Comparison of ENCODE assay signal across 20 cellular contexts in genomic region chr2:100283724-100284501, GRCh38. TPM values are rescaled to one million over a fixed set of nuclear protein-coding genes. Genes with fewer than 3 reads are reported as not detected.
A peak's percentile ranks its signal among the peaks of the same experiment; 100 is the strongest.
DNase-seq lines count a peak whose midpoint lies in the region; ATAC-seq, FAIRE-seq and TF ChIP-seq lines count a peak whose summit lies in the region.
"Had no signal": no experiment of that assay in that cellular context is flagged by ENCODE, and none has a peak within 500 bp of the region (broad histone marks: within the 10 kb centered on the region; RNA-seq: fewer than 3 reads in every experiment).

No MANE protein-coding gene starts in this region.

- no peak for TF ChIP-seq RAD21 in H1 (IDR thresholded peaks at IDR 0.05 in 1 of 2, conservative IDR thresholded peaks at IDR 0.05 in 1 of 2; ENCODE audit: low read depth in 2 of 2, low read length in 2 of 2)

- peaks cover 27% of the 10 kb centered on the region for H3K27me3 Mint-ChIP-seq in activated CD4-positive, alpha-beta T cell treated with anti-CD3 and anti-CD28 coated beads, Interleukin-2, amount 10 ng/mL, durations not matched to agents 7 days and 5 days
- H3K27me3 Mint-ChIP-seq: type B pancreatic cell had no signal

- no peak overlapping the region for H3K4me3 Mint-ChIP-seq in activated CD4-positive, alpha-beta T cell treated with anti-CD3 and anti-CD28 coated beads, Interleukin-2, amount 10 ng/mL, durations not matched to agents 7 days and 5 days
- H3K4me3 Mint-ChIP-seq: activated T-helper 1 cell treated with anti-CD3 and anti-CD28 coated beads, Interleukin-12 subunit alpha, Interleukin-12 subunit beta, Interleukin-2, Interleukin-4 antibody, amounts not matched to agents 30 ng/mL and 10 ng/mL and 1 ng/mL, durations not matched to agents 14 hours and 24 hours and 36 hours; type B pancreatic cell had no signal

- no peak overlapping the region for H4K91ac ChIP-seq in H1 (replicated peaks; ENCODE audit: insufficient read length, low read length)

- no peaks in the 10 kb centered on the region for H3K9me3 ChIP-seq in H1 (ENCODE audit: insufficient read depth in 2 of 2, low read depth in 1 of 2, low read length in 1 of 2)
- no peaks in the 10 kb centered on the region for H3K9me3 ChIP-seq in osteoblast (ENCODE audit: low read depth, low read length)
- no peaks in the 10 kb centered on the region for H3K9me3 ChIP-seq in upper lobe of right lung
- H3K9me3 ChIP-seq: lower lobe of right lung, SJSA1 had no signal

- no peaks in the 10 kb centered on the region for H3K9me3 Mint-ChIP-seq in activated CD4-positive, alpha-beta T cell treated with anti-CD3 and anti-CD28 coated beads, Interleukin-2, amount 10 ng/mL, durations not matched to agents 7 days and 5 days
- H3K9me3 Mint-ChIP-seq: activated T-helper 1 cell treated with anti-CD3 and anti-CD28 coated beads, Interleukin-12 subunit alpha, Interleukin-12 subunit beta, Interleukin-2, Interleukin-4 antibody, amounts not matched to agents 30 ng/mL and 10 ng/mL and 1 ng/mL, durations not matched to agents 14 hours and 24 hours and 36 hours; type B pancreatic cell had no signal

- no peak for TF ChIP-seq POLR2A in H1 (IDR thresholded peaks at IDR 0.05; ENCODE audit: control extremely low read depth in 1 of 2, low read depth in 2 of 2, low read length in 2 of 2)

- H3K56ac ChIP-seq in H1 (replicated peaks; ENCODE audit: insufficient read length, low read depth, low read length) = no peak overlapping the region

- H3K4me3 ChIP-seq in H1 (ENCODE audit: extremely low read depth in 1 of 4, insufficient read depth in 2 of 4, low read depth in 3 of 4, low read length in 4 of 4) (no peak overlapping the region), osteoblast (ENCODE audit: insufficient read depth, low read length) (no peak overlapping the region), upper lobe of right lung (no peak overlapping the region)
- H3K4me3 ChIP-seq: lower lobe of right lung, SJSA1 had no signal

- H4K20me1 ChIP-seq in H1 (replicated peaks in 1 of 2; ENCODE audit: control insufficient read depth in 1 of 2, insufficient read depth in 2 of 2, low read length in 2 of 2) = no peaks in the 10 kb centered on the region
- H4K20me1 ChIP-seq in osteoblast (ENCODE audit: insufficient read depth, low read length) = no peaks in the 10 kb centered on the region

- H3K4ac ChIP-seq in H1 (replicated peaks; ENCODE audit: insufficient read length, low read depth, low read length) = no peak overlapping the region

- CTCF ChIA-PET in activated CD4-positive, alpha-beta T cell treated with anti-CD3 and anti-CD28 coated beads, Interleukin-2, amount 10 ng/mL, durations not matched to agents 7 days and 5 days (lab: Charles Lee) = no interaction called here
- CTCF ChIA-PET in H1 (lab: Charles Lee; ENCODE audit: partially characterized antibody) = interaction anchor here (5.2 kb wide), 1 partner anchor 22 kb away, joined by 41 read pairs; no protein-coding TSS in a partner anchor

- POLR2A ChIA-PET in activated CD4-positive, alpha-beta T cell treated with anti-CD3 and anti-CD28 coated beads, Interleukin-2, amount 10 ng/mL, durations not matched to agents 7 days and 5 days (lab: Charles Lee) = no interaction called here
- POLR2A ChIA-PET in H1 (lab: Charles Lee; ENCODE audit: partially characterized antibody) = no interaction called here

- no peak overlapping the region for H2BK120ac ChIP-seq in H1 (replicated peaks; ENCODE audit: low read depth, low read length)

- no peak overlapping the region for H3K9ac ChIP-seq in H1 (replicated peaks in 1 of 4; ENCODE audit: extremely low read depth in 1 of 4, low read depth in 3 of 4, low read length in 3 of 4)

- TF ChIP-seq EP300 in H1 (IDR thresholded peaks at IDR 0.05; ENCODE audit: borderline replicate concordance in 1 of 2, low read depth in 2 of 2, low read length in 2 of 2) = no peak

- H3K4me1 Mint-ChIP-seq in activated CD4-positive, alpha-beta T cell treated with anti-CD3 and anti-CD28 coated beads, Interleukin-2, amount 10 ng/mL, durations not matched to agents 7 days and 5 days = peaks cover 27% of the 10 kb centered on the region

- H3K79me1 ChIP-seq in H1 (ENCODE audit: low read depth, low read length) = no peaks in the 10 kb centered on the region

- H3K36me3 ChIP-seq in H1 (ENCODE audit: control insufficient read depth in 2 of 4, insufficient read depth in 4 of 4, low read length in 3 of 4) = no peaks in the 10 kb centered on the region; a peak in 1 of 8 replicates
- H3K36me3 ChIP-seq in osteoblast (ENCODE audit: insufficient read depth, low read length) = no peaks in the 10 kb centered on the region
- no peaks in the 10 kb centered on the region for H3K36me3 ChIP-seq in upper lobe of right lung
- H3K36me3 ChIP-seq: lower lobe of right lung, SJSA1 had no signal

- H4K5ac ChIP-seq in H1 (ENCODE audit: insufficient read length, low read depth, low read length) = no peak overlapping the region

- 0 out of 2 replicates have a peak overlapping the region, but pooled peaks have one; percentile 40 for H3K18ac ChIP-seq in H1 (ENCODE audit: extremely low read depth, low read length)

- H2BK20ac ChIP-seq in H1 (ENCODE audit: low read length) = peak overlapping the region; percentile 43; the same call in 1 of the 2 replicates

- H3K79me2 ChIP-seq in H1 (ENCODE audit: control insufficient read depth in 1 of 2, insufficient read depth in 2 of 2, low read length in 2 of 2) (no peaks in the 10 kb centered on the region), osteoblast (ENCODE audit: insufficient read depth, low read length) (no peaks in the 10 kb centered on the region)

- H3K27me3 ChIP-seq in H1 (replicated peaks in 1 of 4; ENCODE audit: control insufficient read depth in 3 of 4, extremely low read depth in 1 of 4, insufficient read depth in 3 of 4, low read length in 3 of 4) (no peaks in the 10 kb centered on the region), osteoblast (ENCODE audit: insufficient read depth, low read length) (peaks cover 17% of the 10 kb centered on the region), upper lobe of right lung (no peaks in the 10 kb centered on the region)
- H3K27me3 ChIP-seq: SJSA1 had no signal

- peak overlapping the region; percentile 41 for H3K27ac Mint-ChIP-seq in activated CD4-positive, alpha-beta T cell treated with anti-CD3 and anti-CD28 coated beads, Interleukin-2, amount 10 ng/mL, durations not matched to agents 7 days and 5 days
- H3K27ac Mint-ChIP-seq: activated T-helper 1 cell treated with anti-CD3 and anti-CD28 coated beads, Interleukin-12 subunit alpha, Interleukin-12 subunit beta, Interleukin-2, Interleukin-4 antibody, amounts not matched to agents 30 ng/mL and 10 ng/mL and 1 ng/mL, durations not matched to agents 14 hours and 24 hours and 36 hours; type B pancreatic cell had no signal

- no peaks in the 10 kb centered on the region for H3K23me2 ChIP-seq in H1 (ENCODE audit: low read depth, low read length)

- H2AK5ac ChIP-seq in H1 (ENCODE audit: low read depth, low read length) = no peak overlapping the region

- no peak overlapping the region for H2BK15ac ChIP-seq in H1 (ENCODE audit: low read length)

- no peak overlapping the region for H3K14ac ChIP-seq in H1 (ENCODE audit: insufficient read length)

- WGBS in H1 (ENCODE audit: extremely low coverage in 1 of 2, insufficient coverage in 1 of 2, insufficient read length in 1 of 2, insufficient replicate concordance in 2 of 2, low coverage in 1 of 2, low lambda C conversion rate in 2 of 2, missing lambda C conversion rate in 1 of 2), 2 experiments = 91% methylated on average over 20 of the region's 20 CpGs; no CpG with 5 or more reads in 1 of the 2 experiments

- H3K23ac ChIP-seq in H1 (ENCODE audit: insufficient read length) = no peak overlapping the region

- no peak overlapping the region for H2AFZ ChIP-seq in H1 (ENCODE audit: low read length)
- H2AFZ ChIP-seq in osteoblast (ENCODE audit: low read length) = no peak overlapping the region

- H3K27ac ChIP-seq in H1 (ENCODE audit: low read depth, low read length) (no peak overlapping the region), temporal lobe (ENCODE audit: low read depth, low read length) (peak overlapping the region; percentile 37), osteoblast (ENCODE audit: low read depth, low read length) (no peak overlapping the region), upper lobe of right lung (no peak overlapping the region)
- H3K27ac ChIP-seq: lower lobe of right lung, SJSA1 had no signal

- H4K8ac ChIP-seq in H1 (ENCODE audit: extremely low read depth, insufficient read depth, low read length) = no peak overlapping the region

- H2BK12ac ChIP-seq in H1 (ENCODE audit: low read depth, low read length) = no peak overlapping the region

- H3K36me3 Mint-ChIP-seq in activated CD4-positive, alpha-beta T cell treated with anti-CD3 and anti-CD28 coated beads, Interleukin-2, amount 10 ng/mL, durations not matched to agents 7 days and 5 days (ENCODE audit: low read depth) = no peaks in the 10 kb centered on the region

- H2BK5ac ChIP-seq in H1 (ENCODE audit: low read depth, low read length) = peak overlapping the region; percentile 54; the same call in 1 of the 2 replicates

- ATAC-seq in upper lobe of right lung = no peak
- ATAC-seq: lower lobe of right lung had no signal

- H3K4me1 ChIP-seq in H1 (replicated peaks in 1 of 4; ENCODE audit: control insufficient read depth in 3 of 4, insufficient read depth in 4 of 4, low read length in 3 of 4) (peaks cover 0 to 21% (median 12%) of the 10 kb centered on the region in 4 experiments; a peak in 5 of 7 replicates), osteoblast (ENCODE audit: insufficient read depth, low read length) (no peaks in the 10 kb centered on the region), upper lobe of right lung (no peaks in the 10 kb centered on the region)
- H3K4me1 ChIP-seq: lower lobe of right lung had no signal

- no peak for FAIRE-seq in H1 (lab: Jason Lieb, UNC)
- FAIRE-seq: bronchial epithelial cell, endothelial cell of umbilical vein had no signal

- DNase-seq in activated CD4-positive, alpha-beta T cell treated with anti-CD3 and anti-CD28 coated beads, Interleukin-2, amount 10 ng/mL, durations not matched to agents 7 days and 5 days = no peak
- DNase-seq in activated CD4-positive, alpha-beta T cell treated with anti-CD3 and anti-CD28 coated beads for 4 hours = no peak
- DNase-seq in RKO (ENCODE audit: low spot score) = peak; percentile 79
- no peak for DNase-seq in H1 (ENCODE audit: low read depth in 1 of 2, low spot score in 2 of 2)
- DNase-seq in activated effector memory CD4-positive, alpha-beta T cell treated with anti-CD3 and anti-CD28 coated beads, Interleukin-2, amount 50 U/mL, for 16 hours = no peak
- no peak for DNase-seq in osteoblast (ENCODE audit: insufficient read length, low spot score, missing footprints)
- no peak for DNase-seq in upper lobe of right lung
- DNase-seq: activated CD4-positive, CD25-positive, alpha-beta regulatory T cell treated with anti-CD3 and anti-CD28 coated beads, Interleukin-2, amount 50 U/mL, for 72 hours; hippocampal formation; lower lobe of right lung; NCI-H526; occipital lobe; stimulated activated CD4-positive, alpha-beta T cell treated with anti-CD3 and anti-CD28 coated beads, Interleukin-15, amount 100 ng/mL, for 24 hours; stimulated activated CD8-positive, alpha-beta memory T cell treated with anti-CD3 and anti-CD28 coated beads, Interleukin-4, amount 100 ng/mL, for 48 hours had no signal

- TF ChIP-seq CTCF in H1 (IDR thresholded peaks at IDR 0.05; ENCODE audit: control extremely low read depth in 1 of 3, insufficient read depth in 1 of 3, low read depth in 1 of 3, low read length in 3 of 3) (no peak), osteoblast (IDR thresholded peaks at IDR 0.05; ENCODE audit: extremely low read depth, low read depth, low read length) (no peak), upper lobe of right lung (IDR thresholded peaks at IDR 0.05) (no peak)

- H3K4me2 ChIP-seq in H1 (ENCODE audit: insufficient read depth in 1 of 2, low read depth in 2 of 2, low read length in 2 of 2) = no peak overlapping the region
- H3K4me2 ChIP-seq in osteoblast (ENCODE audit: insufficient read depth, low read length) = no peak overlapping the region

- intact Hi-C loops in upper lobe of right lung (cut with DNase I) = no loop called here

RNA-seq across cellular contexts. Expression of gene LONRF2, which starts 38.4 kb away (rescaled TPM):
- total RNA-seq in activated CD4-positive, alpha-beta T cell treated with anti-CD3 and anti-CD28 coated beads, Interleukin-2, amount 10 ng/mL, durations not matched to agents 7 days and 5 days = under 1 TPM; 0.02 TPM
- total RNA-seq in H1 (2021; fragmentation: NEBNext Ultra II Directional; extraction: Animal tissue kit (Norgen Biotek cat#: 25700)) = 0.42 and 0.74 TPM in 2 replicates
- polyA plus RNA-seq in H1 (2011; rRNA removed) = 0.22 and 0.24 TPM in 2 replicates
- polyA plus RNA-seq in H1 (2011; cell fraction: cytosol; rRNA removed) = 0.28 TPM
- 0.48 TPM for polyA plus RNA-seq in H1 (2011; cell fraction: nucleus; rRNA removed)
- 0.30 to 0.43 TPM (median 0.36 TPM) in 4 replicates for polyA plus RNA-seq in H1 (2012, experiment 1 of 2)
- 0.12 TPM for polyA plus RNA-seq in H1 (2012, experiment 2 of 2)
- polyA plus RNA-seq in H1 (2013, experiment 1 of 2) = 0.16 TPM
- 0.18 TPM for polyA plus RNA-seq in H1 (2013, experiment 2 of 2)
- polyA minus RNA-seq in H1 (2011; rRNA and poly(A)+ RNA removed) = 0.91 and 2.0 TPM in 2 replicates
- 0.59 TPM for polyA minus RNA-seq in H1 (2011; cell fraction: cytosol; rRNA and poly(A)+ RNA removed)
- 0.80 TPM for polyA minus RNA-seq in H1 (2011; cell fraction: nucleus; rRNA and poly(A)+ RNA removed)
- total RNA-seq in temporal lobe (70.8 TPM), osteoblast (under 0.01 TPM in 2 replicates), upper lobe of right lung (4.2 TPM)
- total RNA-seq: bronchial epithelial cell, endothelial cell of umbilical vein, SJSA1 had no signal

Comparison
In these comparisons a context has a peak if more than half of its experiments do, and no peak if none do; other contexts are left out.
1. RNA of gene LONRF2, which starts 38.4 kb away (total RNA-seq): 70.8 TPM in temporal lobe (single experiment); 4.2 TPM in upper lobe of right lung (single experiment), 0.42 to 0.74 TPM in H1, 0.02 TPM in activated CD4-positive, alpha-beta T cell treated with anti-CD3 and anti-CD28 coated beads, Interleukin-2, amount 10 ng/mL, durations not matched to agents 7 days and 5 days and under 0.01 TPM in osteoblast; every median in the first group is over 10 times any median in the second.